Comparison of ENCODE assay signal across 18 cellular contexts in the genomic region with DNA sequence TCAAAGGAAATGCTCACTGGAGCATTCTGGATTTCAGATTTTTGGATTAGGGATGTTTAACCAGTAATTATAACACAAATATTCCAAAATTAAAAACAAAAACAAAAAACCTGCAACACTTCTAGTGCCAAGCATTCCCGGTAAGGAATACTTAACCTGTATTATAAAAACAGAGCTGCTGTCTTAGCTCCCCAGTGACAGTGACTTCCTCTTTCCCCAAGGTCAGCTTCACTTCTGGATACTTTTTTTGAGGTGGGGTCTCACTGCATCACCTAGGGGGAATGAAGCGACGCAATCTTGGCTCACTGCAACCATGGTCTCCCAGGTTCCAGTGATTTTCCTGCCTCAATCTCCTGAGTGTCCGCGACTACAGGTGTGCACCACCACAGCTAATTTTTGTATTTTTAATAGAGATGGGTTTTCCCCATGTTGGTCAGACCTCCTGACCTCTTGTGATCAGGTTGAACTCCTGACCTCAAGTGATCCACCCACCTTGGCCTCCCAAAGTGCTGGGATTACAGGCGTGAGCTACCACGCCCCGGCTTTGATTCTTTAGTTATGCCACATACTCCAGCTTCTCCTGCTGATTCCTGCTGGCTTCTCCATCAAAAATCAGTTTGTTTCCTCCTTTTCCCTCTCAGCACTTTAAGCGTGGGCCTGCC. TPM values are rescaled to one million over a fixed set of nuclear protein-coding genes. Genes with fewer than 3 reads are reported as not detected.
DNase-seq lines count a peak whose midpoint lies in the region; ATAC-seq, FAIRE-seq and TF ChIP-seq lines count a peak whose summit lies in the region.
"Had no signal": no experiment of that assay in that cellular context is flagged by ENCODE, and none has a peak within 500 bp of the region (broad histone marks: within the 10 kb centered on the region; RNA-seq: fewer than 3 reads in every experiment).

No MANE protein-coding gene starts in this region.

- peak overlapping the region; percentile 73 for H3K4me2 ChIP-seq in GM12878 (ENCODE audit: control insufficient read depth, insufficient read depth)
- H3K4me2 ChIP-seq: BLaER1 treated with 17β-estradiol and CSF1 and Interleukin-3, amounts not matched to agents 10 nM and 100 nM; smooth muscle cell had no signal

- SMC1A ChIA-PET in GM12878 (lab: Charles Lee; ENCODE audit: uncharacterized antibody, unreplicated experiment): interaction anchor here (0.9 to 6.1 kb wide), 8 partner anchors 12 to 161 kb away, joined by 3 to 55 read pairs (median 3); no protein-coding TSS in a partner anchor

- TF ChIP-seq RAD21 in GM12878 (IDR thresholded peaks at IDR 0.05; ENCODE audit: insufficient read depth, low read depth, low read length): no peak

- H3K9ac ChIP-seq in GM12878 (ENCODE audit: control insufficient read depth, insufficient read depth, low read length): no peak overlapping the region
- H3K9ac ChIP-seq: BLaER1 treated with 17β-estradiol and CSF1 and Interleukin-3, amounts not matched to agents 10 nM and 100 nM had no signal

- peaks cover 72% of the 10 kb centered on the region for H3K36me3 Mint-ChIP-seq in activated CD4-positive, alpha-beta T cell treated with anti-CD3 and anti-CD28 coated beads for 36 hours (ENCODE audit: low read depth)
- H3K36me3 Mint-ChIP-seq in IgD-negative memory B cell: peaks cover 10% of the 10 kb centered on the region
- peaks cover 89% of the 10 kb centered on the region for H3K36me3 Mint-ChIP-seq in nephron progenitor cell (ENCODE audit: low read depth)

- H3K9me3 ChIP-seq in GM12878 (replicated peaks; ENCODE audit: control insufficient read depth, insufficient read depth, low read length): no peaks in the 10 kb centered on the region
- H3K9me3 ChIP-seq: BLaER1 treated with 17β-estradiol and CSF1 and Interleukin-3, amounts not matched to agents 10 nM and 100 nM; psoas muscle; tibial artery had no signal

- intact Hi-C loops in activated CD4-positive, alpha-beta T cell treated with anti-CD3 and anti-CD28 coated beads for 36 hours (cut with DNase I, micrococcal nuclease): loop anchor here in 1 of 2 experiments (2.0 kb wide), 1 partner anchor 14 kb away; no protein-coding TSS in a partner anchor
- intact Hi-C loops in GM12878 (cut with micrococcal nuclease; ENCODE audit: unreplicated experiment): no loop called here

- RAD21 ChIA-PET in GM12878 (lab: Charles Lee; ENCODE audit: unreplicated experiment): interaction anchor here (0.6 to 2.7 kb wide), 9 partner anchors 10 to 276 kb away, joined by 3 to 10 read pairs (median 4); a partner anchor contains a TSS

- DNase-seq in activated CD4-positive, alpha-beta T cell treated with anti-CD3 and anti-CD28 coated beads for 36 hours: no peak
- DNase-seq in activated CD4-positive, alpha-beta T cell treated with anti-CD3 and anti-CD28 coated beads, Interleukin-2, amount 50 U/mL, for 4 hours: no peak
- DNase-seq in GM12878 (ENCODE audit: low read depth, low spot score) (no peak), nephron progenitor cell (no peak), NCI-H748 (lab: John Stamatoyannopoulos, UW; ENCODE audit: unreplicated experiment) (no peak), brain microvascular endothelial cell (no peak)
- DNase-seq: DMS53, HCEC 1CT, Kasumi-1, NCI-H1105 treated with DMSO at 0.1 percent for 48 hours, NCI-H2171 treated with DMSO at 0.1 percent for 48 hours, psoas muscle, tibial artery had no signal

- no peak for ATAC-seq in activated CD4-positive, alpha-beta T cell treated with anti-CD3 and anti-CD28 coated beads for 36 hours
- ATAC-seq in GM12878: peak; percentile 55
- ATAC-seq in HG03439 (IDR thresholded peaks at IDR 0.05; ENCODE audit: unreplicated experiment): no peak
- ATAC-seq: psoas muscle had no signal

- H3K79me2 ChIP-seq in GM12878 (ENCODE audit: control insufficient read depth, insufficient read depth, low read length): peaks cover 55% of the 10 kb centered on the region

- H3K4me3 ChIP-seq in GM12878 (no peak overlapping the region; the same call in 1 of the 2 replicates), brain microvascular endothelial cell (ENCODE audit: low read depth, low read length) (no peak overlapping the region)
- H3K4me3 ChIP-seq: BLaER1 treated with 17β-estradiol and CSF1 and Interleukin-3, amounts not matched to agents 10 nM and 100 nM; psoas muscle; smooth muscle cell; tibial artery had no signal

- CTCF ChIA-PET in activated CD4-positive, alpha-beta T cell treated with anti-CD3 and anti-CD28 coated beads for 36 hours (lab: Charles Lee): interaction anchor here (0.6 to 1.2 kb wide), 5 partner anchors 25 to 167 kb away, joined by 3 to 5 read pairs (median 3); no protein-coding TSS in a partner anchor
- CTCF ChIA-PET in GM12878 (lab: Yijun Ruan, JAX): interaction anchor here (0.8 to 1.8 kb wide), 5 partner anchors 9 to 85 kb away, joined by 3 to 7 read pairs (median 3); no protein-coding TSS in a partner anchor

- peak overlapping the region; percentile 87 for H3K27ac Mint-ChIP-seq in activated CD4-positive, alpha-beta T cell treated with anti-CD3 and anti-CD28 coated beads for 36 hours
- peak overlapping the region; percentile 80 to 96 (median 92) for H3K27ac Mint-ChIP-seq in IgD-negative memory B cell
- H3K27ac Mint-ChIP-seq in nephron progenitor cell: peak overlapping the region; percentile 83

- peaks cover 16% of the 10 kb centered on the region for H3K4me1 ChIP-seq in GM12878 (ENCODE audit: control insufficient read depth, insufficient read depth, low read length)
- H3K4me1 ChIP-seq: psoas muscle, tibial artery had no signal

- TF ChIP-seq CTCF in GM12878 (IDR thresholded peaks at IDR 0.05 in 2 of 3, conservative IDR thresholded peaks at IDR 0.05 in 1 of 3; ENCODE audit: control insufficient read depth in 2 of 3, extremely low read depth in 1 of 3, insufficient read depth in 1 of 3, low read depth in 3 of 3, low read length in 3 of 3) (no peak), nephron progenitor cell (IDR thresholded peaks at IDR 0.05) (no peak), brain microvascular endothelial cell (IDR thresholded peaks at IDR 0.05; ENCODE audit: low read depth, low read length, missing control alignments) (no peak)

- no TSS peak for BruUV-seq in GM12878 (replicated peaks; lab: Mats Ljungman, UMichigan)

- no peaks in the 10 kb centered on the region for H3K27me3 ChIP-seq in GM12878 (replicated peaks in 1 of 2; ENCODE audit: control insufficient read depth in 2 of 2, insufficient read depth in 2 of 2, low read length in 1 of 2)
- no peaks in the 10 kb centered on the region for H3K27me3 ChIP-seq in brain microvascular endothelial cell (replicated peaks)
- H3K27me3 ChIP-seq: BLaER1 treated with 17β-estradiol and CSF1 and Interleukin-3, amounts not matched to agents 10 nM and 100 nM; tibial artery had no signal

- POLR2A ChIA-PET in activated CD4-positive, alpha-beta T cell treated with anti-CD3 and anti-CD28 coated beads for 36 hours (lab: Charles Lee): no interaction called here
- POLR2A ChIA-PET in GM12878 (lab: Charles Lee): interaction anchor here (0.5 to 3.0 kb wide), 7 partner anchors 7 to 296 kb away, joined by 3 to 21 read pairs (median 3); no protein-coding TSS in a partner anchor

- WGBS in GM12878 (ENCODE audit: insufficient coverage, insufficient replicate concordance, low lambda C conversion rate, missing lambda C conversion rate): 59% methylated on average over 9 of the region's 9 CpGs

- peak overlapping the region; percentile 38 for H3K27ac ChIP-seq in GM12878 (ENCODE audit: control insufficient read depth, insufficient read depth)
- H3K27ac ChIP-seq in brain microvascular endothelial cell: no peak overlapping the region
- H3K27ac ChIP-seq: BLaER1 treated with 17β-estradiol and CSF1 and Interleukin-3, amounts not matched to agents 10 nM and 100 nM; psoas muscle; tibial artery had no signal

- H3K4me3 Mint-ChIP-seq in activated CD4-positive, alpha-beta T cell treated with anti-CD3 and anti-CD28 coated beads for 36 hours: no peak overlapping the region
- H3K4me3 Mint-ChIP-seq in IgD-negative memory B cell (peak overlapping the region; percentile 15 to 81 (median 36)), nephron progenitor cell (no peak overlapping the region)
- H3K4me3 Mint-ChIP-seq: nephron had no signal

- no peak overlapping the region for H2AFZ ChIP-seq in GM12878 (ENCODE audit: control insufficient read depth, low read depth, low read length)

- no peaks in the 10 kb centered on the region for H3K27me3 Mint-ChIP-seq in activated CD4-positive, alpha-beta T cell treated with anti-CD3 and anti-CD28 coated beads for 36 hours
- H3K27me3 Mint-ChIP-seq in IgD-negative memory B cell: no peaks in the 10 kb centered on the region
- no peaks in the 10 kb centered on the region for H3K27me3 Mint-ChIP-seq in nephron progenitor cell (ENCODE audit: low read depth, poor library complexity)

- TF ChIP-seq POLR2A in GM12878 (IDR thresholded peaks at IDR 0.05; ENCODE audit: low read depth, low read length): no peak

- peaks cover 2% of the 10 kb centered on the region; the same call in 1 of the 2 replicates for H4K20me1 ChIP-seq in GM12878 (ENCODE audit: control insufficient read depth, insufficient read depth)

- H3K4me1 Mint-ChIP-seq in activated CD4-positive, alpha-beta T cell treated with anti-CD3 and anti-CD28 coated beads for 36 hours: peaks cover 57% of the 10 kb centered on the region
- H3K4me1 Mint-ChIP-seq in IgD-negative memory B cell (peaks cover 31 to 41% (median 34%) of the 10 kb centered on the region in 3 donors), nephron progenitor cell (peaks cover 18% of the 10 kb centered on the region)

- no peak for FAIRE-seq in GM12878 (lab: Jason Lieb, UNC)

- no peak for TF ChIP-seq EP300 in GM12878 (IDR thresholded peaks at IDR 0.05; ENCODE audit: borderline replicate concordance in 1 of 2, control insufficient read depth in 1 of 2, low read depth in 2 of 2, low read length in 2 of 2)

- in situ Hi-C loops in GM12878 (cut with MboI): no loop called here
- in situ Hi-C loops in brain microvascular endothelial cell (cut with HindIII; ENCODE audit: low pct_ligation_motif_present, low sequenced_read_pairs): no loop called here

- H3K9me3 Mint-ChIP-seq in activated CD4-positive, alpha-beta T cell treated with anti-CD3 and anti-CD28 coated beads for 36 hours (ENCODE audit: low read depth): no peaks in the 10 kb centered on the region
- no peaks in the 10 kb centered on the region for H3K9me3 Mint-ChIP-seq in IgD-negative memory B cell
- H3K9me3 Mint-ChIP-seq in nephron progenitor cell: no peaks in the 10 kb centered on the region
- H3K9me3 Mint-ChIP-seq: nephron had no signal

- peaks cover 21 to 27% of the 10 kb centered on the region in 2 experiments for H3K36me3 ChIP-seq in GM12878 (ENCODE audit: control insufficient read depth in 2 of 2, insufficient read depth in 2 of 2, low read length in 1 of 2)
- peaks cover 59% of the 10 kb centered on the region for H3K36me3 ChIP-seq in brain microvascular endothelial cell (replicated peaks)

RNA-seq across cellular contexts. Expression of a gene that starts 15.9 kb away (rescaled TPM):
- 100 to 1,000 TPM; 201 to 283 TPM for total RNA-seq in activated CD4-positive, alpha-beta T cell treated with anti-CD3 and anti-CD28 coated beads for 36 hours
- polyA plus RNA-seq in IgD-negative memory B cell (184 TPM), GM12878 (2011; rRNA removed) (279 and 423 TPM in 2 replicates), GM12878 (2014; fragmentation: Illumina TruSeq; extraction: Trizol) (237 and 312 TPM in 2 replicates), GM12878 (2014; fragmentation: Nextera tagmentation; extraction: Ambion mirVana) (100 to 1,000 TPM in 1 of 2 experiments, 10 to 100 TPM in 1; 64.4 to 111 TPM), GM12878 (2014; rRNA removed) (124 and 145 TPM in 2 replicates), GM12878 (2016; fragmentation: Nextera tagmentation; extraction: Ambion mirVana) (100 to 1,000 TPM; 116 to 123 TPM)
- total RNA-seq in GM12878 (2013; cell fraction: nucleolus; rRNA removed): 183 and 185 TPM in 2 replicates
- total RNA-seq in GM12878 (2014; rRNA removed) (169 and 200 TPM in 2 replicates), GM12878 (2014; rRNA removed; fragmentation: Illumina TruSeq; extraction: Trizol) (174 and 184 TPM in 2 replicates), GM12878 (2021) (179 and 191 TPM in 2 replicates)
- 87.0 TPM for polyA plus RNA-seq in GM12878 (2011; ENCODE audit: low read depth)
- polyA plus RNA-seq in GM12878 (2011; cell fraction: cytosol; rRNA removed): 92.1 and 98.9 TPM in 2 replicates
- 104 and 118 TPM in 2 replicates for polyA plus RNA-seq in GM12878 (2011; cell fraction: nucleus; rRNA removed)
- polyA plus RNA-seq in GM12878 (2012): 141 and 161 TPM in 2 replicates
- polyA minus RNA-seq in GM12878 (2011; rRNA and poly(A)+ RNA removed): 108 and 142 TPM in 2 replicates
- 60.7 and 69.6 TPM in 2 replicates for polyA minus RNA-seq in GM12878 (2011; cell fraction: cytosol; rRNA and poly(A)+ RNA removed)
- polyA minus RNA-seq in GM12878 (2011; cell fraction: nucleus; rRNA and poly(A)+ RNA removed): 50.5 and 81.6 TPM in 2 replicates

RNA-seq across cellular contexts. Expression of a gene that starts 37.9 kb away (rescaled TPM):
- total RNA-seq in activated CD4-positive, alpha-beta T cell treated with anti-CD3 and anti-CD28 coated beads for 36 hours: 1 to 10 TPM; 4.4 to 4.7 TPM
- 441 TPM for polyA plus RNA-seq in IgD-negative memory B cell
- total RNA-seq in GM12878 (2013; cell fraction: nucleolus; rRNA removed): 114 and 137 TPM in 2 replicates
- total RNA-seq in GM12878 (2014; rRNA removed): 112 and 132 TPM in 2 replicates
- total RNA-seq in GM12878 (2014; rRNA removed; fragmentation: Illumina TruSeq; extraction: Trizol): 93.9 and 94.4 TPM in 2 replicates
- 82.5 and 87.1 TPM in 2 replicates for total RNA-seq in GM12878 (2021)
- 67.2 TPM for polyA plus RNA-seq in GM12878 (2011; ENCODE audit: low read depth)
- polyA plus RNA-seq in GM12878 (2011; rRNA removed): 123 and 181 TPM in 2 replicates
- 130 and 168 TPM in 2 replicates for polyA plus RNA-seq in GM12878 (2011; cell fraction: cytosol; rRNA removed)
- polyA plus RNA-seq in GM12878 (2011; cell fraction: nucleus; rRNA removed): 91.0 and 91.5 TPM in 2 replicates
- 108 and 110 TPM in 2 replicates for polyA plus RNA-seq in GM12878 (2012)
- 130 and 134 TPM in 2 replicates for polyA plus RNA-seq in GM12878 (2014; fragmentation: Illumina TruSeq; extraction: Trizol)
- polyA plus RNA-seq in GM12878 (2014; fragmentation: Nextera tagmentation; extraction: Ambion mirVana): 10 to 100 TPM; 27.8 to 38.9 TPM
- 77.4 and 85.4 TPM in 2 replicates for polyA plus RNA-seq in GM12878 (2014; rRNA removed)
- 100 to 1,000 TPM; 125 to 126 TPM for polyA plus RNA-seq in GM12878 (2016; fragmentation: Nextera tagmentation; extraction: Ambion mirVana)
- polyA minus RNA-seq in GM12878 (2011; rRNA and poly(A)+ RNA removed): 95.5 and 100 TPM in 2 replicates
- polyA minus RNA-seq in GM12878 (2011; cell fraction: cytosol; rRNA and poly(A)+ RNA removed): 37.6 and 43.0 TPM in 2 replicates
- polyA minus RNA-seq in GM12878 (2011; cell fraction: nucleus; rRNA and poly(A)+ RNA removed): 23.3 and 41.7 TPM in 2 replicates

Comparison
In these comparisons a context has a peak if more than half of its experiments do, and no peak if none do; other contexts are left out.
1. H3K4me3 Mint-ChIP-seq: peak in IgD-negative memory B cell (4 of 4); none in activated CD4-positive, alpha-beta T cell treated with anti-CD3 and anti-CD28 coated beads for 36 hours (single experiment) and nephron progenitor cell (single experiment).
2. RNA of a gene that starts 37.9 kb away (total RNA-seq): 82.5 to 137 TPM in GM12878; 4.4 to 4.7 TPM in activated CD4-positive, alpha-beta T cell treated with anti-CD3 and anti-CD28 coated beads for 36 hours; every median in the first group is over 10 times any median in the second.
3. Peak in every context shown above with its lines, with median percentiles within 50 percentile points of each other: H3K27ac Mint-ChIP-seq.